25 cellular contexts compared by ENCODE assay signal in the genomic region with DNA sequence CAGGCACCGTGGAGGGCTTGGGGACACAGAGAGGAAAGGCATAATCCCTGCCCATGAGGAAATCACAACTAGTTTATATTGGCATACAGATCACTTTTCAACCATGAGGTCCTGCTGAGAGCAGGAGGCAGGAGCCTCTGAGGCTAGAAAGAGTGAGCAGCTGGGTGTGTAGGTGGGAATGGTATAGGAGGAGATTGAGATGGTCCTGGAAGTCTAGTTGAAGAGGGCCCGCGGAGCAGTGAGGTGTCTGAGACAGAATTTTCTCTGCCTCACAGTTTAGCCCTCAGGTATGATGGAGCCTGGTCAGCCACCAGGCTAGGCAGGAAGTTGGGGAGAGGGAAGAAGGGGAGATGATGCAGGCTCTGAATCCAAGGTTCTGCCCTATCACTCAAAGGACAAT.
"Had no signal": no experiment of that assay in that cellular context is flagged by ENCODE, and none has a peak within 500 bp of the region (broad histone marks: within the 10 kb centered on the region; RNA-seq: fewer than 3 reads in every experiment).

No MANE protein-coding gene starts in this region.

- ATAC-seq: activated CD4-positive, alpha-beta T cell treated with anti-CD3 and anti-CD28 coated beads for 36 hours; activated CD8-positive, alpha-beta memory T cell treated with anti-CD3 and anti-CD28 coated beads, Interleukin-2, amount 10 ng/mL, durations not matched to agents 7 days and 5 days; activated CD8-positive, alpha-beta T cell treated with anti-CD3 and anti-CD28 coated beads, Interleukin-2, amount 10 ng/mL, durations not matched to agents 7 days and 5 days; activated naive CD8-positive, alpha-beta T cell treated with anti-CD3 and anti-CD28 coated beads, Interleukin-2, amount 50 U/mL, for 24 hours; body of pancreas had no signal

- H3K36me3 ChIP-seq: adrenal gland had no signal

- H3K4me1 Mint-ChIP-seq: activated CD4-positive, alpha-beta T cell treated with anti-CD3 and anti-CD28 coated beads for 36 hours; activated CD4-positive, alpha-beta T cell treated with anti-CD3 and anti-CD28 coated beads, Interleukin-2, amount 10 ng/mL, durations not matched to agents 24 days and 14 days; activated CD8-positive, alpha-beta memory T cell treated with anti-CD3 and anti-CD28 coated beads, Interleukin-2, amount 10 ng/mL, durations not matched to agents 7 days and 5 days; activated naive CD4-positive, alpha-beta T cell treated with anti-CD3 and anti-CD28 coated beads, Interleukin-2, amount 50 U/mL, for 24 hours; activated naive CD8-positive, alpha-beta T cell treated with anti-CD3 and anti-CD28 coated beads for 36 hours; activated naive CD8-positive, alpha-beta T cell treated with anti-CD3 and anti-CD28 coated beads, Interleukin-2, amount 50 U/mL, for 24 hours had no signal

- H3K36me3 Mint-ChIP-seq: activated CD4-positive, alpha-beta memory T cell treated with anti-CD3 and anti-CD28 coated beads for 36 hours; activated CD8-positive, alpha-beta memory T cell treated with anti-CD3 and anti-CD28 coated beads, Interleukin-2, amount 10 ng/mL, durations not matched to agents 7 days and 5 days; activated naive CD8-positive, alpha-beta T cell treated with anti-CD3 and anti-CD28 coated beads for 36 hours had no signal

- H3K9me3 ChIP-seq: adrenal gland, body of pancreas had no signal

- H3K27me3 ChIP-seq: adrenal gland, body of pancreas had no signal

- H3K9me3 Mint-ChIP-seq: activated CD4-positive, alpha-beta memory T cell treated with anti-CD3 and anti-CD28 coated beads for 36 hours; activated naive CD8-positive, alpha-beta T cell treated with anti-CD3 and anti-CD28 coated beads for 36 hours; activated naive CD8-positive, alpha-beta T cell treated with anti-CD3 and anti-CD28 coated beads, Interleukin-2, amount 50 U/mL, for 24 hours; activated T-helper 2 cell treated with anti-CD3 and anti-CD28 coated beads, Interferon-gamma antibody, Interleukin-2, Interleukin-4, amounts not matched to agents 10 μg/mL and 5 μg/mL and 100 μg/mL, durations not matched to agents 14 hours and 24 hours and 36 hours had no signal

- H3K27ac ChIP-seq: adrenal gland, body of pancreas, epithelial cell of prostate had no signal

- H3K4me3 ChIP-seq: adrenal gland, body of pancreas had no signal

- H3K4me1 ChIP-seq: body of pancreas had no signal

- H3K27me3 Mint-ChIP-seq: activated CD4-positive, alpha-beta memory T cell treated with anti-CD3 and anti-CD28 coated beads for 36 hours; activated CD4-positive, alpha-beta T cell treated with anti-CD3 and anti-CD28 coated beads for 36 hours had no signal

- DNase-seq: activated CD4-positive, alpha-beta memory T cell treated with anti-CD3 and anti-CD28 coated beads for 36 hours; activated CD4-positive, alpha-beta T cell treated with anti-CD3 and anti-CD28 coated beads for 36 hours; activated CD4-positive, alpha-beta T cell treated with anti-CD3 and anti-CD28 coated beads, Interleukin-2, amount 10 ng/mL, durations not matched to agents 24 days and 14 days; activated CD4-positive, CD25-positive, alpha-beta regulatory T cell; activated CD4-positive, CD25-positive, alpha-beta regulatory T cell treated with anti-CD3 and anti-CD28 coated beads, Interleukin-2, amount 50 U/mL, for 72 hours; activated CD8-positive, alpha-beta memory T cell treated with anti-CD3 and anti-CD28 coated beads, Interleukin-2, amount 10 ng/mL, durations not matched to agents 7 days and 5 days; activated CD8-positive, alpha-beta memory T cell treated with anti-CD3 and anti-CD28 coated beads, Interleukin-2, amount 50 U/mL, for 4 hours; activated CD8-positive, alpha-beta T cell treated with anti-CD3 and anti-CD28 coated beads, Interleukin-2, amount 10 ng/mL, durations not matched to agents 7 days and 5 days; activated effector memory CD4-positive, alpha-beta T cell treated with anti-CD3 and anti-CD28 coated beads, Interleukin-2, amount 50 U/mL, for 16 hours; activated naive CD4-positive, alpha-beta T cell treated with anti-CD3 and anti-CD28 coated beads for 36 hours; activated naive CD8-positive, alpha-beta T cell treated with anti-CD3 and anti-CD28 coated beads for 36 hours; activated naive CD8-positive, alpha-beta T cell treated with anti-CD3 and anti-CD28 coated beads, Interleukin-2, amount 50 U/mL, for 24 hours; activated T-cell treated with anti-CD3 and anti-CD28 coated beads, Interleukin-2, amount 50 U/mL, for 1 hour; activated T-cell treated with anti-CD3 and anti-CD28 coated beads, Interleukin-2, amount 50 U/mL, for 48 hours; adrenal gland; aorta; body of pancreas; cortex of kidney; effector CD8-positive, alpha-beta T cell; foreskin fibroblast; T-helper 2 cell had no signal

- H3K4me3 Mint-ChIP-seq: activated CD4-positive, alpha-beta memory T cell treated with anti-CD3 and anti-CD28 coated beads for 36 hours; activated CD4-positive, alpha-beta T cell treated with anti-CD3 and anti-CD28 coated beads for 36 hours; activated CD4-positive, alpha-beta T cell treated with anti-CD3 and anti-CD28 coated beads, Interleukin-2, amount 10 ng/mL, durations not matched to agents 24 days and 14 days; activated CD8-positive, alpha-beta memory T cell treated with anti-CD3 and anti-CD28 coated beads, Interleukin-2, amount 10 ng/mL, durations not matched to agents 7 days and 5 days; activated CD8-positive, alpha-beta T cell treated with anti-CD3 and anti-CD28 coated beads, Interleukin-2, amount 10 ng/mL, durations not matched to agents 7 days and 5 days; activated naive CD4-positive, alpha-beta T cell treated with anti-CD3 and anti-CD28 coated beads for 36 hours; activated naive CD4-positive, alpha-beta T cell treated with anti-CD3 and anti-CD28 coated beads, Interleukin-2, amount 50 U/mL, for 24 hours; activated naive CD8-positive, alpha-beta T cell treated with anti-CD3 and anti-CD28 coated beads for 36 hours; activated naive CD8-positive, alpha-beta T cell treated with anti-CD3 and anti-CD28 coated beads, Interleukin-2, amount 50 U/mL, for 24 hours; activated T-helper 1 cell treated with anti-CD3 and anti-CD28 coated beads, Interleukin-12 subunit alpha, Interleukin-12 subunit beta, Interleukin-2, Interleukin-4 antibody, amounts not matched to agents 30 ng/mL and 10 ng/mL and 1 ng/mL, durations not matched to agents 14 hours and 24 hours and 36 hours had no signal

- H3K27ac Mint-ChIP-seq: activated CD4-positive, alpha-beta memory T cell treated with anti-CD3 and anti-CD28 coated beads for 36 hours; activated CD4-positive, alpha-beta T cell treated with anti-CD3 and anti-CD28 coated beads for 36 hours; activated CD4-positive, alpha-beta T cell treated with anti-CD3 and anti-CD28 coated beads, Interleukin-2, amount 10 ng/mL, durations not matched to agents 24 days and 14 days; activated CD8-positive, alpha-beta memory T cell treated with anti-CD3 and anti-CD28 coated beads, Interleukin-2, amount 10 ng/mL, durations not matched to agents 7 days and 5 days; activated CD8-positive, alpha-beta T cell treated with anti-CD3 and anti-CD28 coated beads, Interleukin-2, amount 10 ng/mL, durations not matched to agents 7 days and 5 days; activated naive CD4-positive, alpha-beta T cell treated with anti-CD3 and anti-CD28 coated beads for 36 hours; activated naive CD4-positive, alpha-beta T cell treated with anti-CD3 and anti-CD28 coated beads, Interleukin-2, amount 50 U/mL, for 24 hours; activated naive CD8-positive, alpha-beta T cell treated with anti-CD3 and anti-CD28 coated beads for 36 hours; activated naive CD8-positive, alpha-beta T cell treated with anti-CD3 and anti-CD28 coated beads, Interleukin-2, amount 50 U/mL, for 24 hours; activated T-helper 1 cell treated with anti-CD3 and anti-CD28 coated beads, Interleukin-12 subunit alpha, Interleukin-12 subunit beta, Interleukin-2, Interleukin-4 antibody, amounts not matched to agents 30 ng/mL and 10 ng/mL and 1 ng/mL, durations not matched to agents 14 hours and 24 hours and 36 hours; activated T-helper 2 cell treated with anti-CD3 and anti-CD28 coated beads, Interferon-gamma antibody, Interleukin-2, Interleukin-4, amounts not matched to agents 10 μg/mL and 5 μg/mL and 100 μg/mL, durations not matched to agents 14 hours and 24 hours and 36 hours had no signal
